ENCODE assay signal across 10 cellular contexts in the genomic region with DNA sequence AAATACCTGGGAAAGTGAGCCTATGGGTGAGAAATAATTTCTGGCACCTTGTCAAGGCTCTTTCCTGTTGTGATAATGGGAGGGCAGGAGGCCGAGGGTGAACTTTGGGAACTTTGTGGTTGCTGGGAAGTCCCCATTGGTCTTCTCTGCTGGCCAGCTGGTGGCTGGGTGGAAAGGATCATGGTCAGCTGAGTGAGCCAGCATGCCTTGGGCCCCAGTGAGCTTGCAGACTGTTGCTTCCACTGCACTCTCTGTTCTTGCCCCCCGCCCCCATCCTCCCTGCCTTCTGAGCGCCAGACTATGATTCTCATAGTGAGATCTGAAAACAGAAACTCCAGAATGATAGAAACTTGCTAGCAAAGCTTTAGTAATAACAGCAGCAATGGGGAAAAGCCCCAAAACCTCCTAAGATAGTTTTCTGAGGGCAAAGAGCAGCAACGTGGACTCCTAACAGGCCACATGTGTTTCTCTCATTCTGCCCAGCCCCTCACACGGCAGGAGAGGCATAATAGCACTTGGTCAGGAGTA.
DNase-seq lines count a peak whose midpoint lies in the region; ATAC-seq and TF ChIP-seq lines count a peak whose summit lies in the region.
"Had no signal": no experiment of that assay in that cellular context is flagged by ENCODE, and none has a peak within 500 bp of the region (broad histone marks: within the 10 kb centered on the region; RNA-seq: fewer than 3 reads in every experiment).

No MANE protein-coding gene starts in this region.

- H3K36me3 ChIP-seq in OCI-LY7 (ENCODE audit: insufficient read depth, low read length): no peaks in the 10 kb centered on the region

- H3K79me2 ChIP-seq in OCI-LY7 (ENCODE audit: insufficient read depth, low read depth, low read length): no peaks in the 10 kb centered on the region

- no peaks in the 10 kb centered on the region for H3K4me1 ChIP-seq in OCI-LY7 (ENCODE audit: insufficient read depth, low read length, poor library complexity, severe bottlenecking)

- H3K27ac ChIP-seq in OCI-LY7 (ENCODE audit: low read depth, low read length, poor library complexity, severe bottlenecking): no peak overlapping the region

- H3K4me3 ChIP-seq in OCI-LY7 (ENCODE audit: low read depth, low read length, poor library complexity, severe bottlenecking): no peak overlapping the region

- no peak overlapping the region for H2AFZ ChIP-seq in OCI-LY7 (ENCODE audit: low read length)

- ATAC-seq in GM18520 (IDR thresholded peaks at IDR 0.05; ENCODE audit: unreplicated experiment): peak; percentile 39
- peak; percentile 70 for ATAC-seq in GM21528 (IDR thresholded peaks at IDR 0.05; ENCODE audit: low FRiP score, unreplicated experiment)
- peak; percentile 38 for ATAC-seq in HG03469 (IDR thresholded peaks at IDR 0.05; ENCODE audit: unreplicated experiment)

- H3K4me2 ChIP-seq in OCI-LY7 (ENCODE audit: low read length): no peak overlapping the region

- TF ChIP-seq CTCF in OCI-LY7 (conservative IDR thresholded peaks at IDR 0.05; ENCODE audit: low read length): no peak

- peak; percentile 72 to 84 (median 77) for DNase-seq in stimulated activated CD4-positive, alpha-beta T cell treated with anti-CD3 and anti-CD28 coated beads, Interleukin-12 subunit alpha, Interleukin-12 subunit beta, amount 100 ng/mL, for 48 hours (ENCODE audit: low read depth in 2 of 3, low spot score in 1 of 3)
- no peak for DNase-seq in T1000 (lab: John Stamatoyannopoulos, UW)
- no peak for DNase-seq in OCI-LY7 (ENCODE audit: low spot score)
- no peak for DNase-seq in dedifferentiated amniotic fluid mesenchymal stem cell (ENCODE audit: extremely low spot score)
- DNase-seq in AG20443 (ENCODE audit: low spot score): no peak
- DNase-seq: naive B cell, NCI-H1105 treated with DMSO at 0.1 percent for 48 hours had no signal

- BruUV-seq in OCI-LY7 (replicated peaks; lab: Mats Ljungman, UMichigan): no TSS peak

- POLR2A ChIA-PET in OCI-LY7 (lab: Charles Lee): no interaction called here

- H3K9me3 ChIP-seq in OCI-LY7 (ENCODE audit: low read length): no peaks in the 10 kb centered on the region

- CTCF ChIA-PET in OCI-LY7 (lab: Charles Lee; ENCODE audit: unreplicated experiment): no interaction called here

- intact Hi-C loops in OCI-LY7 (cut with micrococcal nuclease; ENCODE audit: unreplicated experiment): loop anchor here (10.0 kb wide), 1 partner anchor 209 kb away; no protein-coding TSS in a partner anchor

- H4K20me1 ChIP-seq in OCI-LY7 (ENCODE audit: insufficient read depth, low read length): no peaks in the 10 kb centered on the region

- H3K9me2 ChIP-seq in OCI-LY7 (ENCODE audit: insufficient read depth, low read length): no peaks in the 10 kb centered on the region

Comparison
In these comparisons a context has a peak if more than half of its experiments do, and no peak if none do; other contexts are left out.
1. DNase-seq: peak in stimulated activated CD4-positive, alpha-beta T cell treated with anti-CD3 and anti-CD28 coated beads, Interleukin-12 subunit alpha, Interleukin-12 subunit beta, amount 100 ng/mL, for 48 hours (3 of 3); none in T1000 (single experiment), OCI-LY7 (single experiment), dedifferentiated amniotic fluid mesenchymal stem cell (single experiment) and AG20443 (single experiment).
2. Peak in every context shown above with its lines, with median percentiles within 50 percentile points of each other: ATAC-seq.